In genomic region chr16:69033550-69033949, GRCh38 we compare ENCODE assay signal across 6 cellular contexts.
"Had no signal": no experiment of that assay in that cellular context is flagged by ENCODE, and none has a peak within 500 bp of the region (broad histone marks: within the 10 kb centered on the region; RNA-seq: fewer than 3 reads in every experiment).

No MANE protein-coding gene starts in this region.

- H3K27ac Mint-ChIP-seq: GM23338, H9, IgD-negative memory B cell had no signal

- ATAC-seq: GM23338, HepG2 had no signal

- H3K4me3 ChIP-seq: GM23338 had no signal

- H3K4me3 Mint-ChIP-seq: GM23338, H9, IgD-negative memory B cell had no signal

- DNase-seq: H9, HCEC 1CT had no signal

- H3K9me3 Mint-ChIP-seq: GM23338, H9, IgD-negative memory B cell had no signal

- H3K27me3 Mint-ChIP-seq: IgD-negative memory B cell had no signal

- H3K4me1 Mint-ChIP-seq: IgD-negative memory B cell had no signal

- H3K4me2 ChIP-seq: GM23338 had no signal

- H3K27ac ChIP-seq: HL-60 had no signal
